In the genomic region with DNA sequence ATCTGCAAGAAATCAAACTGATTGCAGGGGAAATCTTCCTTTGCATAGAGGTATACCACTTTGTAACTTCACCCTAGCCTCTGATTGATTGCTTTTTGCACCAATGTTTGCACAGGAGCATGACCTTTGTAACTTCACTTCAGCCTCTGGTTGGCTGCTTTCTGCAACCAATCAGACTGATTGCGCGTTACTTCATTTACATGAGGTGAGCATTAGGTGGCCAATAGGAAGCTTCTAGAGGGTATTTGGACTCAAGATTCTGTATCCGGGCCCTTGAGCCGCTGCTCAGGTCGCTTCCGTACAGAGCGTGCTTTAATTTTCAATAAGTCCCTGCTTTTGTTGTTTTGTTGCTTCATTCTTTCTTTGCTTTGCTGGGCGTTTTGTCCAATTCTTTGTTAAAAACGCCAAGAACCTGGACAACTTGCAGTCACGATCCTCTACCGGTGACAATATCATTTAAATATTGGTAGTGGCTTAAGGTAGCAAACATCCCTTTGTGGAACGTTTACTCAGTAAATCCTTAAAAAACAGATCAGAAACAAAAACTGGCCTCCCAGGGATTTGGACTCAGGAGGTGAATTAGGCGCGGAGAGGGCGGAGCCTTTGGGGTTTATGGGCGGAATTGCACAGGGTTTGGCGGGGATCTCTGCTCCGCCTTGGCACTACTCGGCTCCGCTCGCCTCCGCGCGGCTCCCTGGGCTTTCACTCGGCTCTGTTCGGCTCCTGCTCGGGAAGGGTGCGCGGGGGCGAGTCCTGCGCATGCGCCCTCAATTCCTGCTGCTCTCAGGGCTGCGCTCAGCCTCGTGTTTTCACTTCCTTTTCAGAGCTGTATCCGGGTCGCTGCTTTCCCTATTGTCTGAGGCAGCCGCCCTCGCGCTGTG, we compare ENCODE assay signal across 7 cellular contexts. TPM values are rescaled to one million over a fixed set of nuclear protein-coding genes. Genes with fewer than 3 reads are reported as not detected.
DNase-seq lines count a peak whose midpoint lies in the region; ATAC-seq and TF ChIP-seq lines count a peak whose summit lies in the region.

Gene PHF14 (plus strand): TSS at position 812 of the 881 bp plus-strand sequence. CDS start 452 bp downstream, outside the sequence.

- H3K4me1 ChIP-seq in hepatocyte (ENCODE audit: insufficient read depth): peaks cover 5% of the 10 kb centered on the region

- H2AFZ ChIP-seq in hepatocyte: peak within 1 kb of the TSS; percentile 80

- 9% methylated on average over 39 of the region's 39 CpGs for WGBS in hepatocyte (ENCODE audit: low lambda C conversion rate, missing lambda C conversion rate)

- no peaks in the 10 kb centered on the region for H3K9me2 ChIP-seq in hepatocyte (replicated peaks; ENCODE audit: insufficient read depth)

- DNase-seq in NCI-H2081 (lab: John Stamatoyannopoulos, UW) (peak; percentile 83 to 88), T1000 (lab: John Stamatoyannopoulos, UW) (peak; percentile 95), astrocyte of the hippocampus (ENCODE audit: low read depth, low spot score) (peak; percentile 99), hepatocyte (ENCODE audit: low spot score) (peak; percentile 98), renal cortical epithelial cell (ENCODE audit: low read depth) (peak; percentile 89)

- H3K27me3 ChIP-seq in hepatocyte: no peaks in the 10 kb centered on the region

- H3K79me2 ChIP-seq in hepatocyte: peaks cover 42% of the 10 kb centered on the region

- no peaks in the 10 kb centered on the region for H3K9me3 ChIP-seq in hepatocyte (ENCODE audit: low read depth)

- peak within 1 kb of the TSS; percentile 92 for H3K4me2 ChIP-seq in hepatocyte

- H3K27ac ChIP-seq in hepatocyte: peak within 1 kb of the TSS; percentile 94

- TF ChIP-seq CTCF in hepatocyte (IDR thresholded peaks at IDR 0.05; ENCODE audit: poor library complexity): no peak

- ATAC-seq in GM18508 (IDR thresholded peaks at IDR 0.05; ENCODE audit: insufficient read depth, unreplicated experiment) (peak; percentile 96), HG03025 (IDR thresholded peaks at IDR 0.05; ENCODE audit: low FRiP score, unreplicated experiment) (peak; percentile 98)

- peak within 1 kb of the TSS; percentile 63 for H3K4me3 ChIP-seq in hepatocyte

- H3K36me3 ChIP-seq in hepatocyte (replicated peaks; ENCODE audit: insufficient read depth, low read depth): no peaks in the 10 kb centered on the region

- H4K20me1 ChIP-seq in hepatocyte (ENCODE audit: insufficient read depth, poor library complexity, severe bottlenecking): peaks cover 2% of the 10 kb centered on the region

RNA-seq across cellular contexts. Expression of gene PHF14, which starts in this region (rescaled TPM):
- total RNA-seq in hepatocyte (49.1 and 58.6 TPM in 2 replicates), renal cortical epithelial cell (18.2 and 43.6 TPM in 2 replicates)
- polyA plus RNA-seq in hepatocyte: 31.5 TPM in 2 replicates

Comparison
In these comparisons a context has a peak if more than half of its experiments do, and no peak if none do; other contexts are left out.
1. Peak in every context shown above with its lines: DNase-seq, ATAC-seq, H3K4me3 ChIP-seq and H3K27ac ChIP-seq.